7 cellular contexts compared by ENCODE assay signal in the genomic region with DNA sequence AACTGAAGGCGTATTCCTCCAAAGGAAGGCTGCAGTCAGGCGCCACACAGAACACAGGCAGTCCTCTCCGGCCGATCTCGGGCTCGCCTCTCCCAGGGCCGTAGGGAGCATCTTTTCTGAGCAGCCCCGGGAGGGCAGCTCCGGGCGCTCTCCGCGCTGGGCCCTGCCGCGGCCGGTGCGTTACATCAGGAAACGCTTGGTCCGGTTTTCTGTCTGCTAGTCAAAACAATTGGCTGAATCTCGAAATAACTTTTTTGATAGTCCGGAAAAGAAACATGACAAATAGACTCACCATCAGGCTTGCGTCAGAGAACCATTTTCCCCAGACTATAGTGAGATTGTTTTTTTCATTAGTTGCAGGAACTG.
DNase-seq lines count a peak whose midpoint lies in the region; FAIRE-seq and TF ChIP-seq lines count a peak whose summit lies in the region.

No MANE protein-coding gene starts in this region.

- peaks cover 29% of the 10 kb centered on the region for H3K4me1 ChIP-seq in stomach smooth muscle (ENCODE audit: control insufficient read depth, insufficient read depth, low read length)

- H3K27me3 ChIP-seq in MG63 (no peaks in the 10 kb centered on the region), stomach smooth muscle (ENCODE audit: control insufficient read depth in 1 of 2, insufficient read depth in 2 of 2, low read length in 2 of 2) (peaks cover 47 to 71% of the 10 kb centered on the region in 2 donors)

- H3K36me3 ChIP-seq in MG63 (no peaks in the 10 kb centered on the region), stomach smooth muscle (ENCODE audit: control insufficient read depth in 2 of 2, insufficient read depth in 2 of 2, low read length in 2 of 2) (no peaks in the 10 kb centered on the region)

- peak overlapping the region in 1 of 2 donors; percentile 22 for H3K9ac ChIP-seq in stomach smooth muscle (ENCODE audit: low read length in 2 of 2)

- H3K4me3 ChIP-seq in MG63 = peak overlapping the region; percentile 45
- peak overlapping the region; percentile 59 to 70 for H3K4me3 ChIP-seq in stomach smooth muscle (ENCODE audit: low read length in 2 of 2)

- DNase-seq in GM12892 (ENCODE audit: insufficient read length) = no peak
- DNase-seq in MG63 = peak; percentile 46
- peak; percentile 30 for DNase-seq in kidney tubule cell (ENCODE audit: low spot score)
- no peak for DNase-seq in NCI-H1092 treated with DMSO at 0.1 percent for 48 hours (lab: John Stamatoyannopoulos, UW)
- DNase-seq in NCI-H524 (lab: John Stamatoyannopoulos, UW) = no peak

- H3K9me3 Mint-ChIP-seq in brain = peaks cover 10 to 35% (median 22%) of the 10 kb centered on the region in 5 experiments

- no peak overlapping the region for H3K27ac ChIP-seq in stomach smooth muscle (ENCODE audit: low read length)

- FAIRE-seq in GM12892 (lab: Jason Lieb, UNC) = peak; percentile 87

- H3K27me3 Mint-ChIP-seq in brain = peaks cover 96% of the 10 kb centered on the region

- no peak for TF ChIP-seq POLR2A in GM12892 (IDR thresholded peaks at IDR 0.05; ENCODE audit: low read depth, low read length)

- no peak for TF ChIP-seq CTCF in brain (conservative IDR thresholded peaks at IDR 0.05)

- H3K9me3 ChIP-seq in MG63 (no peaks in the 10 kb centered on the region), stomach smooth muscle (ENCODE audit: control insufficient read depth in 2 of 2, low read length in 2 of 2) (no peaks in the 10 kb centered on the region)

- no peaks in the 10 kb centered on the region for H3K36me3 Mint-ChIP-seq in brain

- peak overlapping the region in 3 of 5 experiments; percentile 24 to 52 (median 24) for H3K27ac Mint-ChIP-seq in brain

- H3K4me3 Mint-ChIP-seq in brain = peak overlapping the region; percentile 73 to 88 (median 83)

- peaks cover 64% of the 10 kb centered on the region for H3K4me1 Mint-ChIP-seq in brain

Comparison
In these comparisons a context has a peak if more than half of its experiments do, and no peak if none do; other contexts are left out.
1. DNase-seq: peak in MG63 (single experiment) and kidney tubule cell (single experiment); none in GM12892 (single experiment), NCI-H1092 treated with DMSO at 0.1 percent for 48 hours (single experiment) and NCI-H524 (0 of 2).